Comparison of ENCODE assay signal across 8 cellular contexts in the genomic region with DNA sequence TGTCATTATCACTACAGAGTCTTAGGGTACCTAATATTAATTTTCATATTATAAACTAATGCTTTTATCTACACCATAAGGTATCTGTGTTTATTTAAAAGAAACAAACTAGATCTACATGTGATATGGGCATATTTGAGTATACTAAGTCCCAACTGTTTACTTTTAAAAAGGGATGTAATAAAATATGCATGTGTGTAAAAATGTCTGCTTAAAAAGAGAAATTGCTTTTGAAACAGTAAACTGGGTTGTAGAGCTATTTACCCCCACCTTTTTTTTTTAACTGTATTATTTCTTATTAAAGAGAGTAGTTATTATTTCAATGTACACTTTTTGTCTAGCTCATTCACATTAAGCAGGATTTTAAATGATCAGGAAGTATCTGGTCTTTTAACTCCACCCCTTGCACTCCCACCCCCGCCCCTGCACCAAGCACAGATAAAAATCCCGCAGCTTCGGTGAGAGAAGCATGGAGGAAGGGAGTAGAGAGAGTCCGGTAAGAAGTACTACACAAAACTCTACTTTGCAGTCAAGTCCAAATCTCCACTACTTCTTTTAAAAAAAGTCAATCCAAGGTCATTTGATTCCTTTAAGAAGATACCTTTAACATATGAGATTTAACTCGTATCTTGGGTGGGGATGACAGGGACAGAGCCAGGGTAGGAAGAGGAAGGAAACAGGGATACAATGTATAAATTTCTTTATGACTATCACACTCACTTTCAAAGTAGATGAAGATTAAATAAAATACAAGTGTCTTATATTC.
DNase-seq lines count a peak whose midpoint lies in the region; ATAC-seq and TF ChIP-seq lines count a peak whose summit lies in the region.

No MANE protein-coding gene starts in this region.

- no peak for TF ChIP-seq POLR2A in heart left ventricle (IDR thresholded peaks at IDR 0.05)

- ATAC-seq in heart left ventricle: no peak
- ATAC-seq in left cardiac atrium: no peak
- no peak for ATAC-seq in activated T-cell treated with anti-CD3 and anti-CD28 coated beads, Interleukin-2, amount 50 U/mL, for 4 hours
- no peak for ATAC-seq in HG03280 (IDR thresholded peaks at IDR 0.05; ENCODE audit: unreplicated experiment)
- no peak for ATAC-seq in GM21576 (IDR thresholded peaks at IDR 0.05; ENCODE audit: unreplicated experiment)

- H3K36me3 Mint-ChIP-seq in activated T-cell treated with anti-CD3 and anti-CD28 coated beads, Interleukin-2, amount 50 U/mL, for 4 hours (ENCODE audit: insufficient read depth): peaks cover 7% of the 10 kb centered on the region

- H3K4me2 ChIP-seq in parathyroid adenoma (ENCODE audit: low read length): peak overlapping the region; percentile 98

- H3K4me1 Mint-ChIP-seq in activated T-cell treated with anti-CD3 and anti-CD28 coated beads, Interleukin-2, amount 50 U/mL, for 4 hours (ENCODE audit: low read depth): peaks cover 33% of the 10 kb centered on the region

- peak overlapping the region; percentile 98 for H3K4me3 Mint-ChIP-seq in activated T-cell treated with anti-CD3 and anti-CD28 coated beads, Interleukin-2, amount 50 U/mL, for 4 hours

- no peak overlapping the region for H3K9ac ChIP-seq in parathyroid adenoma

- peaks cover 0 to 16% (median 9%) of the 10 kb centered on the region in 9 donors for H3K36me3 ChIP-seq in heart left ventricle
- H3K36me3 ChIP-seq in parathyroid adenoma (ENCODE audit: control insufficient read depth, insufficient read depth, low read length): no peaks in the 10 kb centered on the region

- H3K4me3 ChIP-seq in heart left ventricle: peak overlapping the region in 11 of 12 donors; percentile 35 to 68 (median 57)
- peak overlapping the region; percentile 82 for H3K4me3 ChIP-seq in fibroblast of villous mesenchyme (ENCODE audit: low read depth, low read length)
- peak overlapping the region; percentile 61 for H3K4me3 ChIP-seq in parathyroid adenoma (ENCODE audit: low read depth, low read length)

- H3K27ac ChIP-seq in heart left ventricle: peak overlapping the region in 11 of 12 donors; percentile 84 to 96 (median 88)
- H3K27ac ChIP-seq in parathyroid adenoma: peak overlapping the region; percentile 91

- H3K27me3 ChIP-seq in heart left ventricle (no peaks in the 10 kb centered on the region), parathyroid adenoma (ENCODE audit: control insufficient read depth, insufficient read depth, low read length) (no peaks in the 10 kb centered on the region)

- WGBS in heart left ventricle, 4 donors: 0 to 1% (median 1%) methylated on average over 5 of the region's 5 CpGs

- H3K9me3 Mint-ChIP-seq in activated T-cell treated with anti-CD3 and anti-CD28 coated beads, Interleukin-2, amount 50 U/mL, for 4 hours: no peaks in the 10 kb centered on the region

- DNase-seq in heart left ventricle: peak in 1 of 5 donors; percentile 33
- DNase-seq in left cardiac atrium: no peak
- DNase-seq in NCI-H446 treated with DMSO at 0.1 percent for 48 hours (lab: John Stamatoyannopoulos, UW): peak; percentile 23
- peak; percentile 20 for DNase-seq in activated T-cell treated with anti-CD3 and anti-CD28 coated beads, Interleukin-2, amount 50 U/mL, for 4 hours
- DNase-seq in fibroblast of villous mesenchyme (ENCODE audit: low read depth): peak; percentile 76

- H3K9me3 ChIP-seq in heart left ventricle (no peaks in the 10 kb centered on the region), parathyroid adenoma (ENCODE audit: control insufficient read depth, low read length) (no peaks in the 10 kb centered on the region)

- H3K79me2 ChIP-seq in parathyroid adenoma: peaks cover 24% of the 10 kb centered on the region

- intact Hi-C loops in heart left ventricle (cut with DNase I): loop anchor here in 9 of 10 donors (5.0 to 10.0 kb wide), 9 partner anchors 48 to 447 kb away; a partner anchor contains a TSS
- intact Hi-C loops in left cardiac atrium (cut with DNase I): loop anchor here (5.0 kb wide), 3 partner anchors 202 to 362 kb away; a partner anchor contains a TSS

- TF ChIP-seq CTCF in heart left ventricle (IDR thresholded peaks at IDR 0.05) (no peak), fibroblast of villous mesenchyme (IDR thresholded peaks at IDR 0.05; ENCODE audit: insufficient read depth, low read depth, low read length) (no peak), parathyroid adenoma (IDR thresholded peaks at IDR 0.05) (no peak)

- H3K4me1 ChIP-seq in heart left ventricle: peaks cover 8 to 54% (median 41%) of the 10 kb centered on the region in 12 donors
- peaks cover 4% of the 10 kb centered on the region for H3K4me1 ChIP-seq in parathyroid adenoma

- H3K27me3 Mint-ChIP-seq in activated T-cell treated with anti-CD3 and anti-CD28 coated beads, Interleukin-2, amount 50 U/mL, for 4 hours (ENCODE audit: low read depth): no peaks in the 10 kb centered on the region

- H2AFZ ChIP-seq in parathyroid adenoma: no peak overlapping the region
